In genomic region chr3:9223683-9224082, GRCh38 we compare ENCODE assay signal across 31 cellular contexts.
"Had no signal": no experiment of that assay in that cellular context is flagged by ENCODE, and none has a peak within 500 bp of the region (broad histone marks: within the 10 kb centered on the region; RNA-seq: fewer than 3 reads in every experiment).

No MANE protein-coding gene starts in this region.

- H3K4me3 Mint-ChIP-seq: activated B cell treated with CpG ODN at 0.5 μM for 24 hours; activated CD8-positive, alpha-beta T cell treated with anti-CD3 and anti-CD28 coated beads for 36 hours; activated naive CD4-positive, alpha-beta T cell treated with anti-CD3 and anti-CD28 coated beads for 36 hours; activated naive CD4-positive, alpha-beta T cell treated with anti-CD3 and anti-CD28 coated beads, Interleukin-2, amount 50 U/mL, for 24 hours; activated naive CD8-positive, alpha-beta T cell treated with anti-CD3 and anti-CD28 coated beads for 36 hours; activated naive CD8-positive, alpha-beta T cell treated with anti-CD3 and anti-CD28 coated beads, Interleukin-2, amount 50 U/mL, for 24 hours; activated T-cell treated with anti-CD3 and anti-CD28 coated beads, Interleukin-2, amount 50 U/mL, for 4 hours; activated T-helper 1 cell treated with anti-CD3 and anti-CD28 coated beads, Interleukin-12 subunit alpha, Interleukin-12 subunit beta, Interleukin-2, Interleukin-4 antibody, amounts not matched to agents 30 ng/mL and 10 ng/mL and 1 ng/mL, durations not matched to agents 14 hours and 24 hours and 36 hours; dendritic cell treated with granulocyte-macrophage colony-stimulating factor and Interleukin-4, amounts not matched to agents 40 ng/mL and 50 ng/mL, for 4 days; endodermal cell; T-helper 17 cell had no signal

- H3K9me3 Mint-ChIP-seq: activated B cell treated with CpG ODN at 0.5 μM for 24 hours; activated CD8-positive, alpha-beta T cell treated with anti-CD3 and anti-CD28 coated beads for 36 hours; activated naive CD4-positive, alpha-beta T cell treated with anti-CD3 and anti-CD28 coated beads for 36 hours; activated naive CD4-positive, alpha-beta T cell treated with anti-CD3 and anti-CD28 coated beads, Interleukin-2, amount 50 U/mL, for 24 hours; activated naive CD8-positive, alpha-beta T cell treated with anti-CD3 and anti-CD28 coated beads for 36 hours; activated naive CD8-positive, alpha-beta T cell treated with anti-CD3 and anti-CD28 coated beads, Interleukin-2, amount 50 U/mL, for 24 hours; activated T-cell treated with anti-CD3 and anti-CD28 coated beads, Interleukin-2, amount 50 U/mL, for 4 hours; activated T-helper 1 cell treated with anti-CD3 and anti-CD28 coated beads, Interleukin-12 subunit alpha, Interleukin-12 subunit beta, Interleukin-2, Interleukin-4 antibody, amounts not matched to agents 30 ng/mL and 10 ng/mL and 1 ng/mL, durations not matched to agents 14 hours and 24 hours and 36 hours; activated T-helper 2 cell treated with anti-CD3 and anti-CD28 coated beads, Interferon-gamma antibody, Interleukin-2, Interleukin-4, amounts not matched to agents 10 μg/mL and 5 μg/mL and 100 μg/mL, durations not matched to agents 14 hours and 24 hours and 36 hours; dendritic cell treated with granulocyte-macrophage colony-stimulating factor and Interleukin-4, amounts not matched to agents 40 ng/mL and 50 ng/mL, for 4 days; endodermal cell; T-helper 2 cell treated with Interferon-gamma antibody and Interleukin-4, amounts not matched to agents 5 μg/mL and 100 μg/mL, for 36 hours had no signal

- H3K36me3 Mint-ChIP-seq: activated naive CD8-positive, alpha-beta T cell treated with anti-CD3 and anti-CD28 coated beads for 36 hours had no signal

- H3K4me1 Mint-ChIP-seq: activated B cell treated with CpG ODN at 0.5 μM for 24 hours; activated naive CD4-positive, alpha-beta T cell treated with anti-CD3 and anti-CD28 coated beads, Interleukin-2, amount 50 U/mL, for 24 hours had no signal

- H3K27me3 Mint-ChIP-seq: activated CD8-positive, alpha-beta T cell treated with anti-CD3 and anti-CD28 coated beads for 36 hours; activated naive CD4-positive, alpha-beta T cell treated with anti-CD3 and anti-CD28 coated beads, Interleukin-2, amount 50 U/mL, for 24 hours; activated naive CD8-positive, alpha-beta T cell treated with anti-CD3 and anti-CD28 coated beads for 36 hours; activated naive CD8-positive, alpha-beta T cell treated with anti-CD3 and anti-CD28 coated beads, Interleukin-2, amount 50 U/mL, for 24 hours; dendritic cell treated with granulocyte-macrophage colony-stimulating factor and Interleukin-4, amounts not matched to agents 40 ng/mL and 50 ng/mL, for 4 days had no signal

- H3K27ac Mint-ChIP-seq: activated B cell treated with CpG ODN at 0.5 μM for 24 hours; activated CD8-positive, alpha-beta T cell treated with anti-CD3 and anti-CD28 coated beads for 36 hours; activated naive CD4-positive, alpha-beta T cell treated with anti-CD3 and anti-CD28 coated beads for 36 hours; activated naive CD4-positive, alpha-beta T cell treated with anti-CD3 and anti-CD28 coated beads, Interleukin-2, amount 50 U/mL, for 24 hours; activated naive CD8-positive, alpha-beta T cell treated with anti-CD3 and anti-CD28 coated beads for 36 hours; activated T-helper 1 cell treated with anti-CD3 and anti-CD28 coated beads, Interleukin-12 subunit alpha, Interleukin-12 subunit beta, Interleukin-2, Interleukin-4 antibody, amounts not matched to agents 30 ng/mL and 10 ng/mL and 1 ng/mL, durations not matched to agents 14 hours and 24 hours and 36 hours; activated T-helper 2 cell treated with anti-CD3 and anti-CD28 coated beads, Interferon-gamma antibody, Interleukin-2, Interleukin-4, amounts not matched to agents 10 μg/mL and 5 μg/mL and 100 μg/mL, durations not matched to agents 14 hours and 24 hours and 36 hours; dendritic cell treated with granulocyte-macrophage colony-stimulating factor and Interleukin-4, amounts not matched to agents 40 ng/mL and 50 ng/mL, for 4 days; endodermal cell; T-helper 17 cell had no signal

- ATAC-seq: body of pancreas, esophagus mucosa, T-helper 17 cell had no signal

- DNase-seq: activated B cell treated with CpG ODN at 0.5 μM for 24 hours; activated CD4-positive, alpha-beta T cell treated with anti-CD3 and anti-CD28 coated beads for 48 hours; activated CD4-positive, alpha-beta T cell treated with anti-CD3 and anti-CD28 coated beads, Interleukin-2, amount 50 U/mL, for 1 hour; activated CD4-positive, alpha-beta T cell treated with anti-CD3 and anti-CD28 coated beads, Interleukin-2, amount 50 U/mL, for 48 hours; activated CD8-positive, alpha-beta memory T cell treated with anti-CD3 and anti-CD28 coated beads for 24 hours; activated CD8-positive, alpha-beta T cell treated with anti-CD3 and anti-CD28 coated beads for 36 hours; activated effector memory CD4-positive, alpha-beta T cell treated with anti-CD3 and anti-CD28 coated beads, Interleukin-2, amount 50 U/mL, for 16 hours; activated naive CD4-positive, alpha-beta T cell treated with anti-CD3 and anti-CD28 coated beads for 36 hours; activated naive CD8-positive, alpha-beta T cell treated with anti-CD3 and anti-CD28 coated beads for 36 hours; activated naive CD8-positive, alpha-beta T cell treated with anti-CD3 and anti-CD28 coated beads, Interleukin-2, amount 50 U/mL, for 24 hours; activated T-cell treated with anti-CD3 and anti-CD28 coated beads, Interleukin-2, amount 50 U/mL, for 4 hours; adrenal gland; amygdala; aorta; body of pancreas; central memory CD4-positive, alpha-beta T cell; cerebellar nuclear complex; colonic mucosa; dorsolateral prefrontal cortex; effector memory CD4-positive, alpha-beta T cell; endodermal cell; head of caudate nucleus; T-helper 17 cell; T1000; WERI-Rb-1 had no signal
